ENCODE assay signal across 1 cellular context in the genomic region with DNA sequence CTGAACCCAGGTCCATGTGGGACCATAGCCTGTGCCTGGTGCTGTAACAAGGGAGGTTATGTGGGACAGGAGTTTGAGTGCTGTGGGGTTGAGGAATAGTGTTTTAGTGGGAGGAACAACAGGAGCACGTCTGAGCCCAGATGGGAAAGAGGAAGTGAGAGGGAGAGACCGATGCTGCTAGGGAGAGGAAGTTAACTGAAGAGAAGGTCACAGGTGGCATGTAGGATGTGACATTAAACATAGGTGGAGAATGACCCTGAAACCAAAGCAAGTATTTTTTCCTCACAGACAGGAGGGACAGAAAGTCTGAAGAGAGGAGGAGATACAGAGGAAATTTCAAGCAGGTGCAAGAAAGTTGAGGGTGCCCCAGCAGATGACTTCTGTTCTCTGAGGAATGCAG.
TF ChIP-seq lines count a peak whose summit lies in the region.

No MANE protein-coding gene starts in this region.

TF ChIP-seq in H1, 55 proteins besides CTCF, POLR2A, EP300 and RAD21:
- TF ChIP-seq GTF2F1 (IDR thresholded peaks at IDR 0.05; ENCODE audit: borderline replicate concordance, low read depth, low read length) (no peak), HDAC2 (IDR thresholded peaks at IDR 0.05; ENCODE audit: borderline replicate concordance in 1 of 2, low read depth in 2 of 2, low read length in 2 of 2) (no peak), EGR1 (IDR thresholded peaks at IDR 0.05; ENCODE audit: borderline replicate concordance, low read depth, low read length) (no peak), NRF1 (IDR thresholded peaks at IDR 0.05; ENCODE audit: low read depth, low read length) (no peak), POLR2AphosphoS5 (IDR thresholded peaks at IDR 0.05; ENCODE audit: low read depth, low read length) (no peak), RBBP5 (IDR thresholded peaks at IDR 0.05; ENCODE audit: borderline replicate concordance, low read depth, low read length) (no peak), BCL11A (IDR thresholded peaks at IDR 0.05; ENCODE audit: low read depth in 2 of 2, low read length in 2 of 2) (no peak), SIN3A (conservative IDR thresholded peaks at IDR 0.05 in 1 of 2, IDR thresholded peaks at IDR 0.05 in 1 of 2; ENCODE audit: low read depth in 1 of 2, low read length in 2 of 2) (no peak), TAF1 (IDR thresholded peaks at IDR 0.05; ENCODE audit: low read depth, low read length) (no peak)
- TF ChIP-seq, protein P1, sequence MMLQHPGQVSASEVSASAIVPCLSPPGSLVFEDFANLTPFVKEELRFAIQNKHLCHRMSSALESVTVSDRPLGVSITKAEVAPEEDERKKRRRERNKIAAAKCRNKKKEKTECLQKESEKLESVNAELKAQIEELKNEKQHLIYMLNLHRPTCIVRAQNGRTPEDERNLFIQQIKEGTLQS (IDR thresholded peaks at IDR 0.05; ENCODE audit: insufficient read depth, low read depth, low read length), result no peak
